ENCODE assay signal across 11 cellular contexts in the genomic region with DNA sequence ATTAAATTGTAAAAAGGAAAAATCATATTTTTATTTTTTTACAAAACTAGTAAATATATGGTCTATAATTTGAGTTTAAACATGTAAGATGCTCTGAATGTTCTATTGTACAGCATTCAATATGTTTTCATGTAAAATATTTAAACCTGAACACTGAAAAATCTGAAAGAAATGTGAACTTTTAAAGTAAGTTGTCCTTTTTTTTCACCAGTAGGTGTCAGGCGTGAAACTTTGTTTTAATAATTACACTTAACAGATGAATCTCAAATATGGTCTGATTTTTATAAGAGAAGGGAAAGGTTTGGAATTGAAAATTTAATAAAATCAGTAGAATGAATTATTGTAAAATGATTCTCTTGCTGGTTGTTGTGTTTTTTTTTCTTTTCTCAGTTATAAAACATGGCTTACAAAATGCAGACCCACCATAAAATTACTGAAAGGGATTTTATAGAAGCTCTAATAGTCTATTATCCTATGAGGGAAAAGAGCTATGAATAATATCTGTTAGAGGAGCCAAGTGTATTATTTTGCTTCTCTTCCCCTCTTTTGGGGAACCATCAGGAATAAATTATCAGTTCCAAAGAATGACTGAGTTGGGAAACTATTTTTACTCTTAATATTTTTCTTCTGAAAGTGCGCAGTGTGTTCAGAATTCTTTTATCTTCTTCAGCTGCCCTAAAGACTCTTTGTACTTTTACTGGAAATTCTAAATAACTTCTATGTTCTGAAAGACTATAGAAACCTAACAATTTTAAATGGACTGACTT.
A peak's percentile ranks its signal among the peaks of the same experiment; 100 is the strongest.
DNase-seq lines count a peak whose midpoint lies in the region; ATAC-seq, FAIRE-seq and TF ChIP-seq lines count a peak whose summit lies in the region.
"Had no signal": no experiment of that assay in that cellular context is flagged by ENCODE, and none has a peak within 500 bp of the region (broad histone marks: within the 10 kb centered on the region; RNA-seq: fewer than 3 reads in every experiment).

No MANE protein-coding gene starts in this region.

- no peak overlapping the region for H3K9ac ChIP-seq in astrocyte (ENCODE audit: low read length)

- no peaks in the 10 kb centered on the region for H3K79me2 ChIP-seq in astrocyte (ENCODE audit: insufficient read depth, low read length)

- FAIRE-seq in GM19239 (lab: Jason Lieb, UNC) (peak; percentile 44), astrocyte (lab: Jason Lieb, UNC) (no peak)

- TF ChIP-seq CTCF in astrocyte (IDR thresholded peaks at IDR 0.05; ENCODE audit: insufficient read depth, low read depth, low read length) (peak; percentile 19), right lobe of liver (IDR thresholded peaks at IDR 0.05) (peak in 3 of 4 donors; percentile 12 to 28 (median 28)), Caco-2 (IDR thresholded peaks at IDR 0.05; ENCODE audit: insufficient read depth in 1 of 2, low read depth in 1 of 2, low read length in 1 of 2, severe bottlenecking in 1 of 2, unreplicated experiment in 1 of 2) (no peak)

- H3K9me3 Mint-ChIP-seq in astrocyte (ENCODE audit: unreplicated experiment) (no peaks in the 10 kb centered on the region), Caco-2 (ENCODE audit: unreplicated experiment) (no peaks in the 10 kb centered on the region)
- H3K9me3 Mint-ChIP-seq: naive thymus-derived CD8-positive, alpha-beta T cell had no signal

- H3K4me3 Mint-ChIP-seq in astrocyte (ENCODE audit: unreplicated experiment) (no peak overlapping the region), Caco-2 (ENCODE audit: unreplicated experiment) (no peak overlapping the region)
- H3K4me3 Mint-ChIP-seq: naive thymus-derived CD8-positive, alpha-beta T cell had no signal

- H3K36me3 ChIP-seq in astrocyte (ENCODE audit: insufficient read depth, low read length) (no peaks in the 10 kb centered on the region), right lobe of liver (no peaks in the 10 kb centered on the region), Caco-2 (ENCODE audit: control insufficient read depth, insufficient read depth, low read length) (no peaks in the 10 kb centered on the region)

- H3K27ac ChIP-seq in astrocyte (ENCODE audit: low read depth, low read length) (no peak overlapping the region), right lobe of liver (no peak overlapping the region)

- H3K36me3 Mint-ChIP-seq in astrocyte (ENCODE audit: low read depth, unreplicated experiment) = peaks cover 2% of the 10 kb centered on the region
- no peaks in the 10 kb centered on the region for H3K36me3 Mint-ChIP-seq in Caco-2 (ENCODE audit: insufficient read depth, unreplicated experiment)
- H3K36me3 Mint-ChIP-seq: naive thymus-derived CD8-positive, alpha-beta T cell had no signal

- in situ Hi-C loops in ACHN (cut with HindIII; ENCODE audit: low pct_ligation_motif_present, low pct_unique_long_range_greater_than_20kb, low sequenced_read_pairs) = loop anchor here (25.0 kb wide), 1 partner anchor 459 kb away; a partner anchor contains a TSS

- WGBS in right lobe of liver (ENCODE audit: insufficient coverage, low coverage, low lambda C conversion rate, missing lambda C conversion rate) = 69% methylated on average over 2 of the region's 2 CpGs

- no peaks in the 10 kb centered on the region for H3K27me3 Mint-ChIP-seq in astrocyte (ENCODE audit: low read depth, unreplicated experiment)
- no peaks in the 10 kb centered on the region for H3K27me3 Mint-ChIP-seq in Caco-2 (ENCODE audit: insufficient read depth, unreplicated experiment)
- H3K27me3 Mint-ChIP-seq: naive thymus-derived CD8-positive, alpha-beta T cell had no signal

- no peak for TF ChIP-seq POLR2A in right lobe of liver (IDR thresholded peaks at IDR 0.05)

- no peak for ATAC-seq in right lobe of liver
- ATAC-seq in HG03469 (IDR thresholded peaks at IDR 0.05; ENCODE audit: unreplicated experiment) = no peak
- no peak for ATAC-seq in HG03025 (IDR thresholded peaks at IDR 0.05; ENCODE audit: low FRiP score, unreplicated experiment)
- ATAC-seq: naive thymus-derived CD8-positive, alpha-beta T cell had no signal

- DNase-seq in ACHN (peak; percentile 44), GM19239 (ENCODE audit: insufficient read length, low spot score) (no peak), astrocyte (ENCODE audit: low read depth) (no peak), right lobe of liver (no peak), NCI-H2107 treated with DMSO at 0.1 percent for 48 hours (lab: John Stamatoyannopoulos, UW; ENCODE audit: unreplicated experiment) (no peak), Caco-2 (no peak)
- DNase-seq: activated effector memory CD4-positive, alpha-beta T cell treated with Interleukin-2 at 50 U/mL for 16 hours; naive thymus-derived CD8-positive, alpha-beta T cell; NCI-H2081 treated with DMSO at 0.1 percent for 48 hours had no signal

- H3K9me3 ChIP-seq in astrocyte (ENCODE audit: insufficient read depth, low read depth, low read length) (no peaks in the 10 kb centered on the region), right lobe of liver (no peaks in the 10 kb centered on the region), Caco-2 (no peaks in the 10 kb centered on the region)

- no peaks in the 10 kb centered on the region for H3K27me3 ChIP-seq in astrocyte (ENCODE audit: insufficient read depth, low read length)
- no peaks in the 10 kb centered on the region for H3K27me3 ChIP-seq in right lobe of liver
- no peaks in the 10 kb centered on the region for H3K27me3 ChIP-seq in Caco-2 (replicated peaks; ENCODE audit: control insufficient read depth, insufficient read depth, low read length)

- H3K4me1 Mint-ChIP-seq in astrocyte (ENCODE audit: low read depth, unreplicated experiment) = peaks cover 16% of the 10 kb centered on the region
- no peaks in the 10 kb centered on the region for H3K4me1 Mint-ChIP-seq in Caco-2 (ENCODE audit: low read depth, unreplicated experiment)

- H3K4me1 ChIP-seq in astrocyte (ENCODE audit: insufficient read depth, low read length) (no peaks in the 10 kb centered on the region), right lobe of liver (no peaks in the 10 kb centered on the region), Caco-2 (no peaks in the 10 kb centered on the region)

- CTCF ChIA-PET in Caco-2 (lab: Charles Lee) = no interaction called here

- intact Hi-C loops in right lobe of liver (cut with DNase I) = no loop called here
- intact Hi-C loops in Caco-2 (cut with micrococcal nuclease; ENCODE audit: unreplicated experiment) = no loop called here

- POLR2A ChIA-PET in Caco-2 (lab: Charles Lee) = no interaction called here

- H2AFZ ChIP-seq in astrocyte (ENCODE audit: low read depth, low read length) = no peak overlapping the region

- H4K20me1 ChIP-seq in astrocyte (ENCODE audit: insufficient read depth, low read length) = no peaks in the 10 kb centered on the region

- BruUV-seq in Caco-2 (replicated peaks; lab: Mats Ljungman, UMichigan) = no TSS peak

- no peak overlapping the region for H3K4me2 ChIP-seq in astrocyte (ENCODE audit: low read length)

- no peak overlapping the region for H3K4me3 ChIP-seq in astrocyte (ENCODE audit: insufficient read depth, low read depth, low read length)
- no peak overlapping the region for H3K4me3 ChIP-seq in right lobe of liver
- H3K4me3 ChIP-seq in Caco-2 (ENCODE audit: low read depth, low read length) = no peak overlapping the region

- H3K27ac Mint-ChIP-seq in astrocyte (ENCODE audit: unreplicated experiment) (no peak overlapping the region), Caco-2 (ENCODE audit: unreplicated experiment) (no peak overlapping the region)
- H3K27ac Mint-ChIP-seq: naive thymus-derived CD8-positive, alpha-beta T cell had no signal

Comparison
In these comparisons a context has a peak if more than half of its experiments do, and no peak if none do; other contexts are left out.
1. CTCF ChIP-seq: peak in astrocyte (single experiment) and right lobe of liver (3 of 4); none in Caco-2 (0 of 2).